Comparison of ENCODE assay signal across 9 cellular contexts in genomic region chr7:149837620-149838223, GRCh38. TPM values are rescaled to one million over a fixed set of nuclear protein-coding genes. Genes with fewer than 3 reads are reported as not detected.
DNase-seq lines count a peak whose midpoint lies in the region; ATAC-seq, FAIRE-seq and TF ChIP-seq lines count a peak whose summit lies in the region.
"Had no signal": no experiment of that assay in that cellular context is flagged by ENCODE, and none has a peak within 500 bp of the region (broad histone marks: within the 10 kb centered on the region; RNA-seq: fewer than 3 reads in every experiment).

No MANE protein-coding gene starts in this region.

- H3K36me3 Mint-ChIP-seq in HFFc6 (ENCODE audit: low read depth) = peaks cover 5% of the 10 kb centered on the region; the same call in 1 of the 2 replicates
- H3K36me3 Mint-ChIP-seq in natural killer cell = no peaks in the 10 kb centered on the region

- H3K4me1 ChIP-seq in A673 (ENCODE audit: insufficient read depth, low read length, poor library complexity, severe bottlenecking) = peaks cover 7% of the 10 kb centered on the region
- no peaks in the 10 kb centered on the region; the same call in 1 of the 2 replicates for H3K4me1 ChIP-seq in GM12878 (ENCODE audit: control insufficient read depth, insufficient read depth, low read length)
- peaks cover 0 to 14% of the 10 kb centered on the region in 2 donors for H3K4me1 ChIP-seq in right atrium auricular region

- TF ChIP-seq EP300 in GM12878 (IDR thresholded peaks at IDR 0.05; ENCODE audit: borderline replicate concordance in 1 of 2, control insufficient read depth in 1 of 2, low read depth in 2 of 2, low read length in 2 of 2) = no peak

- no TSS peak for BruUV-seq in A673 (replicated peaks; lab: Mats Ljungman, UMichigan)
- BruUV-seq in GM12878 (replicated peaks; lab: Mats Ljungman, UMichigan) = no TSS peak

- POLR2A ChIA-PET in A673 (lab: Charles Lee; ENCODE audit: low non-redundant PET) = interaction anchor here (0.5 to 0.6 kb wide), 2 partner anchors 34 to 204 kb away, joined by 3 read pairs; no protein-coding TSS in a partner anchor
- POLR2A ChIA-PET in GM12878 (lab: Charles Lee) = interaction anchor here (0.5 to 0.9 kb wide), 3 partner anchors 37 to 1022 kb away, joined by 3 to 6 read pairs (median 3); no protein-coding TSS in a partner anchor

- H3K27ac ChIP-seq in A673 (ENCODE audit: low read depth, low read length, poor library complexity, severe bottlenecking) (no peak overlapping the region), GM12878 (ENCODE audit: control insufficient read depth, insufficient read depth) (no peak overlapping the region), right atrium auricular region (peak overlapping the region in 1 of 2 donors; percentile 53)

- ATAC-seq in GM12878 (no peak), natural killer cell (no peak)

- H3K27me3 Mint-ChIP-seq in HFFc6 (ENCODE audit: insufficient read depth) (peaks cover 19% of the 10 kb centered on the region), natural killer cell (ENCODE audit: low read depth in 2 of 2) (peaks cover 0 to 15% of the 10 kb centered on the region in 2 donors)

- no peaks in the 10 kb centered on the region for H3K27me3 ChIP-seq in A673 (replicated peaks; ENCODE audit: insufficient read depth, low read depth, low read length, poor library complexity)
- H3K27me3 ChIP-seq in GM12878 (replicated peaks in 1 of 2; ENCODE audit: control insufficient read depth in 2 of 2, insufficient read depth in 2 of 2, low read length in 1 of 2) = peaks cover 0 to 3% of the 10 kb centered on the region in 2 experiments; a peak in 1 of 4 replicates
- no peaks in the 10 kb centered on the region for H3K27me3 ChIP-seq in right atrium auricular region
- H3K27me3 ChIP-seq: pancreas had no signal

- H3K4me1 Mint-ChIP-seq in HFFc6 (ENCODE audit: low read depth) (peaks cover 17% of the 10 kb centered on the region), natural killer cell (peaks cover 20 to 22% of the 10 kb centered on the region in 2 donors)

- no peak for TF ChIP-seq RAD21 in GM12878 (IDR thresholded peaks at IDR 0.05; ENCODE audit: insufficient read depth, low read depth, low read length)

- RAD21 ChIA-PET in GM12878 (lab: Charles Lee; ENCODE audit: unreplicated experiment) = interaction anchor here (1.0 kb wide), 1 partner anchor 9 kb away, joined by 3 read pairs; no protein-coding TSS in a partner anchor

- H3K4me3 ChIP-seq in A673 (ENCODE audit: low read depth, low read length, poor library complexity, severe bottlenecking) (peak overlapping the region; percentile 79), GM12878 (no peak overlapping the region), right atrium auricular region (peak overlapping the region in 1 of 2 donors; percentile 75)

- SMC1A ChIA-PET in GM12878 (lab: Charles Lee; ENCODE audit: uncharacterized antibody, unreplicated experiment) = interaction anchor here (1.6 kb wide), 1 partner anchor 9 kb away, joined by 4 read pairs; no protein-coding TSS in a partner anchor

- in situ Hi-C loops in GM12878 (cut with MboI) (no loop called here), ACHN (cut with HindIII; ENCODE audit: low pct_ligation_motif_present, low pct_unique_long_range_greater_than_20kb, low sequenced_read_pairs) (no loop called here)

- H3K79me2 ChIP-seq in GM12878 (ENCODE audit: control insufficient read depth, insufficient read depth, low read length) = peaks cover 4% of the 10 kb centered on the region

- 0 out of 2 replicates have a peak overlapping the region, but pooled peaks have one; percentile 24 for H3K27ac Mint-ChIP-seq in HFFc6
- H3K27ac Mint-ChIP-seq in natural killer cell = peak overlapping the region; percentile 76 to 84

- H3K4me3 Mint-ChIP-seq in HFFc6 = peak overlapping the region; percentile 53
- H3K4me3 Mint-ChIP-seq in natural killer cell = peak overlapping the region; percentile 86

- H3K4me2 ChIP-seq in GM12878 (ENCODE audit: control insufficient read depth, insufficient read depth) = peak overlapping the region; percentile 46

- DNase-seq in A673 (ENCODE audit: low spot score) = no peak
- DNase-seq in HFFc6 = no peak
- DNase-seq in GM12878 (ENCODE audit: low read depth, low spot score) = no peak
- DNase-seq in natural killer cell = no peak
- DNase-seq in ACHN = no peak
- DNase-seq in iPS-NIHi11 (ENCODE audit: low spot score) = no peak
- no peak for DNase-seq in right atrium auricular region (ENCODE audit: low spot score)
- no peak for DNase-seq in putamen (ENCODE audit: low spot score)

- H3K9me3 Mint-ChIP-seq in HFFc6 (no peaks in the 10 kb centered on the region), natural killer cell (no peaks in the 10 kb centered on the region)

- CTCF ChIA-PET in A673 (lab: Charles Lee) = interaction anchor here (0.5 kb wide), 1 partner anchor 691 kb away, joined by 5 read pairs; no protein-coding TSS in a partner anchor
- CTCF ChIA-PET in GM12878 (lab: Yijun Ruan, JAX) = interaction anchor here (1.4 to 1.7 kb wide), 2 partner anchors 11 to 175 kb away, joined by 4 to 5 read pairs; no protein-coding TSS in a partner anchor

- no peak for TF ChIP-seq CTCF in A673 (conservative IDR thresholded peaks at IDR 0.05; ENCODE audit: low read depth, low read length)
- TF ChIP-seq CTCF in HFFc6 (IDR thresholded peaks at IDR 0.05) = no peak
- TF ChIP-seq CTCF in GM12878 (IDR thresholded peaks at IDR 0.05 in 2 of 3, conservative IDR thresholded peaks at IDR 0.05 in 1 of 3; ENCODE audit: control insufficient read depth in 2 of 3, extremely low read depth in 1 of 3, insufficient read depth in 1 of 3, low read depth in 3 of 3, low read length in 3 of 3) = no peak
- TF ChIP-seq CTCF in natural killer cell (IDR thresholded peaks at IDR 0.05) = no peak
- TF ChIP-seq CTCF in right atrium auricular region (IDR thresholded peaks at IDR 0.05) = no peak

- peak overlapping the region; percentile 31 for H2AFZ ChIP-seq in GM12878 (ENCODE audit: control insufficient read depth, low read depth, low read length)

- no peak for FAIRE-seq in GM12878 (lab: Jason Lieb, UNC)

- intact Hi-C loops in A673 (cut with micrococcal nuclease; ENCODE audit: unreplicated experiment) = loop anchor here (2.0 kb wide), 1 partner anchor 17 kb away; no protein-coding TSS in a partner anchor
- intact Hi-C loops in GM12878 (cut with micrococcal nuclease; ENCODE audit: unreplicated experiment) = loop anchor here (2.0 kb wide), 1 partner anchor 33 kb away; no protein-coding TSS in a partner anchor
- intact Hi-C loops in natural killer cell (cut with micrococcal nuclease) = loop anchor here (5.0 kb wide), 1 partner anchor 35 kb away; the partner anchor contains the start of gene ATP6V0E2

- H3K36me3 ChIP-seq in A673 (ENCODE audit: insufficient read depth, low read length, poor library complexity, severe bottlenecking) (no peaks in the 10 kb centered on the region), GM12878 (ENCODE audit: control insufficient read depth in 2 of 2, insufficient read depth in 2 of 2, low read length in 1 of 2) (no peaks in the 10 kb centered on the region), right atrium auricular region (no peaks in the 10 kb centered on the region)
- H3K36me3 ChIP-seq: pancreas had no signal

- no peak overlapping the region for H3K9ac ChIP-seq in GM12878 (ENCODE audit: control insufficient read depth, insufficient read depth, low read length)

- H3K9me3 ChIP-seq in A673 (ENCODE audit: low read depth, low read length, poor library complexity, severe bottlenecking) = no peaks in the 10 kb centered on the region
- H3K9me3 ChIP-seq in GM12878 (replicated peaks; ENCODE audit: control insufficient read depth, insufficient read depth, low read length) = no peaks in the 10 kb centered on the region
- H3K9me3 ChIP-seq in right atrium auricular region = no peaks in the 10 kb centered on the region
- H3K9me3 ChIP-seq: pancreas had no signal

- no peaks in the 10 kb centered on the region for H4K20me1 ChIP-seq in GM12878 (ENCODE audit: control insufficient read depth, insufficient read depth)

- no peak for TF ChIP-seq POLR2A in GM12878 (IDR thresholded peaks at IDR 0.05; ENCODE audit: low read depth, low read length)

- WGBS in GM12878 (ENCODE audit: insufficient coverage, insufficient replicate concordance, low lambda C conversion rate, missing lambda C conversion rate) = 25% methylated on average over 17 of the region's 17 CpGs

RNA-seq across cellular contexts. Expression of gene ZNF862, which starts 0.5 kb away (rescaled TPM):
- total RNA-seq in A673 (2021) (5.7 and 8.3 TPM in 2 replicates), GM12878 (2014; rRNA removed) (3.2 and 3.6 TPM in 2 replicates), GM12878 (2014; rRNA removed; fragmentation: Illumina TruSeq; extraction: Trizol) (3.3 and 4.0 TPM in 2 replicates), GM12878 (2021) (6.3 and 7.8 TPM in 2 replicates), natural killer cell (10 to 100 TPM; 21.4 to 28.9 (median 21.7) TPM), right atrium auricular region (10 to 100 TPM in 1 of 2 donors, 1 to 10 TPM in 1; 7.0 to 11.0 TPM)
- 1 to 10 TPM; 5.2 to 8.2 (median 6.9) TPM for total RNA-seq in HFFc6 (2021; fragmentation: NEBNext Ultra II Directional; extraction: Animal tissue kit (Norgen Biotek cat#: 25700))
- total RNA-seq in GM12878 (2013; cell fraction: nucleolus; rRNA removed) = 22.3 and 23.9 TPM in 2 replicates
- 3.2 TPM for polyA plus RNA-seq in GM12878 (2011; ENCODE audit: low read depth)
- polyA plus RNA-seq in GM12878 (2011; rRNA removed) (7.1 and 7.7 TPM in 2 replicates), GM12878 (2014; fragmentation: Illumina TruSeq; extraction: Trizol) (4.3 and 5.9 TPM in 2 replicates), GM12878 (2014; fragmentation: Nextera tagmentation; extraction: Ambion mirVana) (1 to 10 TPM in 1 of 2 experiments, under 1 TPM in 1; 0.49 to 1.3 TPM), GM12878 (2014; rRNA removed) (4.6 and 5.7 TPM in 2 replicates), GM12878 (2016; fragmentation: Nextera tagmentation; extraction: Ambion mirVana) (1 to 10 TPM; 2.5 to 2.7 TPM)
- polyA plus RNA-seq in GM12878 (2011; cell fraction: cytosol; rRNA removed) = 6.1 and 8.1 TPM in 2 replicates
- 16.4 and 24.9 TPM in 2 replicates for polyA plus RNA-seq in GM12878 (2011; cell fraction: nucleus; rRNA removed)
- polyA plus RNA-seq in GM12878 (2012) = 7.5 and 8.5 TPM in 2 replicates
- 7.8 and 10.7 TPM in 2 replicates for polyA minus RNA-seq in GM12878 (2011; rRNA and poly(A)+ RNA removed)
- 1.1 and 2.1 TPM in 2 replicates for polyA minus RNA-seq in GM12878 (2011; cell fraction: cytosol; rRNA and poly(A)+ RNA removed)
- polyA minus RNA-seq in GM12878 (2011; cell fraction: nucleus; rRNA and poly(A)+ RNA removed) = 13.1 and 14.8 TPM in 2 replicates

RNA-seq across cellular contexts. Expression of gene ATP6V0E2, which starts 36.0 kb away (rescaled TPM):
- total RNA-seq in A673 (2021) (50.1 and 51.9 TPM in 2 replicates), GM12878 (2014; rRNA removed) (30.8 and 37.5 TPM in 2 replicates), GM12878 (2014; rRNA removed; fragmentation: Illumina TruSeq; extraction: Trizol) (14.1 and 16.3 TPM in 2 replicates), GM12878 (2021) (33.2 and 37.0 TPM in 2 replicates), natural killer cell (10 to 100 TPM; 23.2 to 39.4 (median 34.9) TPM), right atrium auricular region (100 to 1,000 TPM in 1 of 2 donors, 10 to 100 TPM in 1; 60.7 to 122 TPM)
- 10 to 100 TPM; 40.9 to 54.8 (median 48.0) TPM for total RNA-seq in HFFc6 (2021; fragmentation: NEBNext Ultra II Directional; extraction: Animal tissue kit (Norgen Biotek cat#: 25700))
- 16.9 and 18.7 TPM in 2 replicates for total RNA-seq in GM12878 (2013; cell fraction: nucleolus; rRNA removed)
- 7.2 TPM for polyA plus RNA-seq in GM12878 (2011; ENCODE audit: low read depth)
- polyA plus RNA-seq in GM12878 (2011; rRNA removed) (6.6 and 11.4 TPM in 2 replicates), GM12878 (2014; fragmentation: Illumina TruSeq; extraction: Trizol) (8.7 and 18.3 TPM in 2 replicates), GM12878 (2014; fragmentation: Nextera tagmentation; extraction: Ambion mirVana) (1 to 10 TPM; 1.5 to 1.8 TPM), GM12878 (2014; rRNA removed) (39.3 and 42.9 TPM in 2 replicates), GM12878 (2016; fragmentation: Nextera tagmentation; extraction: Ambion mirVana) (10 to 100 TPM; 51.0 to 54.7 TPM)
- polyA plus RNA-seq in GM12878 (2011; cell fraction: cytosol; rRNA removed) = 30.1 and 36.5 TPM in 2 replicates
- 53.6 and 72.8 TPM in 2 replicates for polyA plus RNA-seq in GM12878 (2011; cell fraction: nucleus; rRNA removed)
- 15.1 and 21.7 TPM in 2 replicates for polyA plus RNA-seq in GM12878 (2012)
- 6.5 and 13.9 TPM in 2 replicates for polyA minus RNA-seq in GM12878 (2011; rRNA and poly(A)+ RNA removed)
- 8.4 and 16.0 TPM in 2 replicates for polyA minus RNA-seq in GM12878 (2011; cell fraction: cytosol; rRNA and poly(A)+ RNA removed)
- 10.8 and 14.8 TPM in 2 replicates for polyA minus RNA-seq in GM12878 (2011; cell fraction: nucleus; rRNA and poly(A)+ RNA removed)
